In the genomic region with DNA sequence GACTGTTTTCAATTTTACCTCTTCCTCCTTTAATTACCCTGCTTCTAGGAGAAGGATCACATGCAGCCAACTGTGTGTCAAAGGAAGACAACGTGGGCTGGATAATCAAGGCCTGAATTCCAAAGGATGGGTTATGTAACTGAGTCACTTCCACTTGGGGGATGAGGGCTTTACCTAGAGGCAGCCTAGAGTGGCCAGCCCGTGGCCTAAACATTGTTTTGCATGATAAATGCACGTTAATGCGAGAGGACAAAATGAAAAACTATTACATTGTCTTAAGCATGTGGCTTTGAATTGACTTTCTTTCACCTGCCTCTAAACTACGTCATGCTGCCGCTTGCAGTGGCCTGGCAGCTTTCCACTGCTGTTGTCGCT, we compare ENCODE assay signal across 21 cellular contexts.
DNase-seq lines count a peak whose midpoint lies in the region; ATAC-seq and TF ChIP-seq lines count a peak whose summit lies in the region.
"Had no signal": no experiment of that assay in that cellular context is flagged by ENCODE, and none has a peak within 500 bp of the region (broad histone marks: within the 10 kb centered on the region; RNA-seq: fewer than 3 reads in every experiment).

No MANE protein-coding gene starts in this region.

- CTCF ChIA-PET in WTC11 (lab: Charles Lee), result interaction anchor here (0.9 kb wide), 1 partner anchor 73 kb away, joined by 3 read pairs; no protein-coding TSS in a partner anchor

- H3K27ac ChIP-seq in GM23338 (ENCODE audit: low read depth), result no peak overlapping the region
- H3K27ac ChIP-seq: neutrophil, spleen, vagina had no signal

- TF ChIP-seq CTCF in GM23338 (conservative IDR thresholded peaks at IDR 0.05; ENCODE audit: low read depth in 2 of 2) (no peak), WTC11 (IDR thresholded peaks at IDR 0.05) (no peak)

- ATAC-seq in GM23338, result peak; percentile 55
- peak; percentile 46 for ATAC-seq in WTC11
- peak; percentile 22 for ATAC-seq in left ventricle myocardium superior
- no peak for ATAC-seq in stimulated activated naive B cell treated with anti-CD40 and anti-IgM and Interleukin-4, amounts not matched to agents 10 μg/mL and 1 μg/mL and 100 μg/mL, for 72 hours (replicated peaks)
- ATAC-seq: GM12878, T-helper 17 cell had no signal

- peak; percentile 33 for DNase-seq in NCI-H1694 treated with DMSO at 0.1 percent for 48 hours (lab: John Stamatoyannopoulos, UW)
- no peak for DNase-seq in NCI-H1694 (lab: John Stamatoyannopoulos, UW)
- peak; percentile 7 for DNase-seq in GM23338 (ENCODE audit: low spot score)
- no peak for DNase-seq in WTC11 (ENCODE audit: low spot score)
- DNase-seq in left ventricle myocardium superior, result peak; percentile 31
- no peak for DNase-seq in activated naive CD4-positive, alpha-beta T cell (lab: John Stamatoyannopoulos, UW)
- DNase-seq in cortex of kidney (lab: John Stamatoyannopoulos, UW), result no peak
- DNase-seq in stimulated activated naive B cell treated with anti-CD40 and anti-IgM and Interleukin-4, amounts not matched to agents 10 μg/mL and 1 μg/mL and 100 μg/mL, for 72 hours, result no peak
- DNase-seq: activated CD4-positive, alpha-beta T cell treated with anti-CD3 and anti-CD28 coated beads, Interleukin-2, amount 50 U/mL, for 48 hours; activated naive CD4-positive, alpha-beta T cell treated with Interleukin-2 at 50 U/mL for 16 hours; anterior cingulate cortex; Calu3; NCI-H1417 treated with DMSO at 0.1 percent for 48 hours; NCI-H510A treated with DMSO at 0.1 percent for 48 hours; SIG-M5; spleen; stimulated activated CD8-positive, alpha-beta memory T cell treated with anti-CD3 and anti-CD28 coated beads, Interleukin-4, amount 100 ng/mL, for 48 hours; T-helper 17 cell had no signal

- POLR2A ChIA-PET in WTC11 (lab: Charles Lee), result no interaction called here

- H3K4me3 Mint-ChIP-seq in GM23338 (no peak overlapping the region), WTC11 (no peak overlapping the region)
- H3K4me3 Mint-ChIP-seq in stimulated activated naive B cell treated with anti-CD40 and anti-IgM and Interleukin-4, amounts not matched to agents 10 μg/mL and 1 μg/mL and 100 μg/mL, for 72 hours, result no peak overlapping the region
- H3K4me3 Mint-ChIP-seq: T-helper 17 cell had no signal

- H3K36me3 ChIP-seq in GM23338 (ENCODE audit: insufficient read depth), result no peaks in the 10 kb centered on the region
- H3K36me3 ChIP-seq: neutrophil, spleen, vagina had no signal

- H3K4me2 ChIP-seq in GM23338, result no peak overlapping the region

- peak overlapping the region; percentile 91 for H2AFZ ChIP-seq in GM23338

- H3K4me1 Mint-ChIP-seq in GM23338 (peaks cover 28% of the 10 kb centered on the region), WTC11 (peaks cover 21% of the 10 kb centered on the region)
- H3K4me1 Mint-ChIP-seq in stimulated activated naive B cell treated with anti-CD40 and anti-IgM and Interleukin-4, amounts not matched to agents 10 μg/mL and 1 μg/mL and 100 μg/mL, for 72 hours, result no peaks in the 10 kb centered on the region
- H3K4me1 Mint-ChIP-seq: T-helper 17 cell had no signal

- no peaks in the 10 kb centered on the region for H3K79me2 ChIP-seq in GM23338 (replicated peaks; ENCODE audit: insufficient read depth)

- intact Hi-C loops in left ventricle myocardium superior (cut with micrococcal nuclease), result no loop called here

- no peaks in the 10 kb centered on the region; the same call in none of the 2 replicates for H3K4me1 ChIP-seq in GM23338 (ENCODE audit: insufficient read depth)

- no peaks in the 10 kb centered on the region for H3K27me3 ChIP-seq in GM23338 (ENCODE audit: insufficient read depth)
- H3K27me3 ChIP-seq: neutrophil, spleen, vagina had no signal

- no peak overlapping the region for H3K27ac Mint-ChIP-seq in GM23338
- no peak overlapping the region for H3K27ac Mint-ChIP-seq in WTC11
- no peak overlapping the region for H3K27ac Mint-ChIP-seq in stimulated activated naive B cell treated with anti-CD40 and anti-IgM and Interleukin-4, amounts not matched to agents 10 μg/mL and 1 μg/mL and 100 μg/mL, for 72 hours
- H3K27ac Mint-ChIP-seq: T-helper 17 cell had no signal

- H3K4me3 ChIP-seq in GM23338, result no peak overlapping the region
- H3K4me3 ChIP-seq: GM12878, spleen, vagina had no signal

- H3K9me2 ChIP-seq in GM23338 (ENCODE audit: insufficient read depth), result no peaks in the 10 kb centered on the region

- H3K9me3 Mint-ChIP-seq in GM23338 (no peaks in the 10 kb centered on the region), WTC11 (no peaks in the 10 kb centered on the region)
- no peaks in the 10 kb centered on the region for H3K9me3 Mint-ChIP-seq in stimulated activated naive B cell treated with anti-CD40 and anti-IgM and Interleukin-4, amounts not matched to agents 10 μg/mL and 1 μg/mL and 100 μg/mL, for 72 hours

- H4K20me1 ChIP-seq in GM23338 (replicated peaks; ENCODE audit: insufficient read depth), result no peaks in the 10 kb centered on the region

- H3F3A ChIP-seq in GM23338 (replicated peaks; ENCODE audit: low read depth), result no peaks in the 10 kb centered on the region

- no peaks in the 10 kb centered on the region for H3K27me3 Mint-ChIP-seq in GM23338 (ENCODE audit: insufficient read depth, low read depth, poor library complexity)
- H3K27me3 Mint-ChIP-seq in WTC11 (ENCODE audit: low read depth), result no peaks in the 10 kb centered on the region
- no peaks in the 10 kb centered on the region for H3K27me3 Mint-ChIP-seq in stimulated activated naive B cell treated with anti-CD40 and anti-IgM and Interleukin-4, amounts not matched to agents 10 μg/mL and 1 μg/mL and 100 μg/mL, for 72 hours

- H3K36me3 Mint-ChIP-seq in GM23338 (ENCODE audit: low read depth) (no peaks in the 10 kb centered on the region), WTC11 (no peaks in the 10 kb centered on the region)
- no peaks in the 10 kb centered on the region for H3K36me3 Mint-ChIP-seq in stimulated activated naive B cell treated with anti-CD40 and anti-IgM and Interleukin-4, amounts not matched to agents 10 μg/mL and 1 μg/mL and 100 μg/mL, for 72 hours

TF ChIP-seq in GM23338, 12 proteins besides CTCF, POLR2A, EP300 and RAD21 (continues in another document):
- TF ChIP-seq, protein P1, sequence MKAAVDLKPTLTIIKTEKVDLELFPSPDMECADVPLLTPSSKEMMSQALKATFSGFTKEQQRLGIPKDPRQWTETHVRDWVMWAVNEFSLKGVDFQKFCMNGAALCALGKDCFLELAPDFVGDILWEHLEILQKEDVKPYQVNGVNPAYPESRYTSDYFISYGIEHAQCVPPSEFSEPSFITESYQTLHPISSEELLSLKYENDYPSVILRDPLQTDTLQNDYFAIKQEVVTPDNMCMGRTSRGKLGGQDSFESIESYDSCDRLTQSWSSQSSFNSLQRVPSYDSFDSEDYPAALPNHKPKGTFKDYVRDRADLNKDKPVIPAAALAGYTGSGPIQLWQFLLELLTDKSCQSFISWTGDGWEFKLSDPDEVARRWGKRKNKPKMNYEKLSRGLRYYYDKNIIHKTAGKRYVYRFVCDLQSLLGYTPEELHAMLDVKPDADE (IDR thresholded peaks at IDR 0.05), result no peak
- no peak for TF ChIP-seq POLR2AphosphoS5 (IDR thresholded peaks at IDR 0.05; ENCODE audit: low read depth)

TF ChIP-seq in WTC11, 78 proteins besides CTCF, POLR2A, EP300 and RAD21:
- no peak for TF ChIP-seq TP53 (CRISPR knock-in tag; IDR thresholded peaks at IDR 0.05)
- TF ChIP-seq GRHL2 (CRISPR knock-in tag; IDR thresholded peaks at IDR 0.05; ENCODE audit: insufficient replicate concordance, severe bottlenecking), result no peak
- no peak for TF ChIP-seq ZNF219 (CRISPR knock-in tag; IDR thresholded peaks at IDR 0.05; ENCODE audit: borderline replicate concordance)
- TF ChIP-seq, protein P2, sequence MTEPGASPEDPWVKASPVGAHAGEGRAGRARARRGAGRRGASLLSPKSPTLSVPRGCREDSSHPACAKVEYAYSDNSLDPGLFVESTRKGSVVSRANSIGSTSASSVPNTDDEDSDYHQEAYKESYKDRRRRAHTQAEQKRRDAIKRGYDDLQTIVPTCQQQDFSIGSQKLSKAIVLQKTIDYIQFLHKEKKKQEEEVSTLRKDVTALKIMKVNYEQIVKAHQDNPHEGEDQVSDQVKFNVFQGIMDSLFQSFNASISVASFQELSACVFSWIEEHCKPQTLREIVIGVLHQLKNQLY (CRISPR knock-in tag; IDR thresholded peaks at IDR 0.05), result no peak
- TF ChIP-seq ZNF317 (CRISPR knock-in tag; IDR thresholded peaks at IDR 0.05; ENCODE audit: borderline replicate concordance, low read depth), result no peak

Comparison
In these comparisons a context has a peak if more than half of its experiments do, and no peak if none do; other contexts are left out.
1. DNase-seq: peak in NCI-H1694 treated with DMSO at 0.1 percent for 48 hours (single experiment), GM23338 (single experiment) and left ventricle myocardium superior (single experiment); none in NCI-H1694 (single experiment), WTC11 (single experiment), activated naive CD4-positive, alpha-beta T cell (0 of 4), cortex of kidney (single experiment) and stimulated activated naive B cell treated with anti-CD40 and anti-IgM and Interleukin-4, amounts not matched to agents 10 μg/mL and 1 μg/mL and 100 μg/mL, for 72 hours (single experiment).
2. ATAC-seq: peak in GM23338 (single experiment), WTC11 (single experiment) and left ventricle myocardium superior (single experiment); none in stimulated activated naive B cell treated with anti-CD40 and anti-IgM and Interleukin-4, amounts not matched to agents 10 μg/mL and 1 μg/mL and 100 μg/mL, for 72 hours (0 of 2).